Comparison of ENCODE assay signal across 8 cellular contexts in the genomic region with DNA sequence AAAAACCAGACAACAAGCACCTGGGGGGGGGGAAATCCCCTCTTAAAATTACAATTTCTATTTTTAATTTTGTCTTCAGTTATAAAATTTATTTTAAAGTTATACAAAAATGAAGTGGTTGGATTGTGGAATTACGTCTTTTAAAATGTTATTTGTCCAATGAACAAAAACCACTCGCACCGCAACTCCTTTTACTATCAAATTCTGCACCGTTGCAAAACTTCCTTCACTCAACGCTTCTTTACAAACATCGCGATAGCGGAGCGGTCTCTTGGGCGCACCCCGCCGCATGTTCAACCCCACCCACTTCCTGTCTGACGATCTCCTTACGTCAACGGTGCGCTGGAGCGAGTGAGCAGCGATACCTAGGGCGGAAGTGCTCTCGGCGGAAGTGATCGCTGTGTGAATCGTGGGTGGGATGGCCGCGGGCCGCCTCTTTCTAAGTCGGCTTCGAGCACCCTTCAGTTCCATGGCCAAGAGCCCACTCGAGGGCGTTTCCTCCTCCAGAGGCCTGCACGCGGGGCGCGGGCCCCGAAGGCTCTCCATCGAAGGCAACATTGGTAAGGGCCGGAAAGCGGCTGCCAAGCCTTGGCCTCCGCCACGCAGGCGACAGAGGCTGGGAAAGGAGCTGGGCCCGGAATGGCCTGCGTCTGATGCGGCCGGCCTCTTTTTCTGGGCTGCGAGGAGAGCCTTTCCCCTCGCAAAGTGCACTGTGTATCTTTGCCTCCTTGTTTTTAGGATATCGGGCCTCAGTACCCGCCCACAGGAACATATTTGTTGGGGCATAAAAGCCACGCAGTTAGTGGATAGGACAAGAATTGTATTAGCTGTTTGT. TPM values are rescaled to one million over a fixed set of nuclear protein-coding genes. Genes with fewer than 3 reads are reported as not detected.
DNase-seq lines count a peak whose midpoint lies in the region; ATAC-seq and TF ChIP-seq lines count a peak whose summit lies in the region.

A gene (plus strand): TSS at position 388 of the 835 bp plus-strand sequence. CDS start 31 bp downstream, at position 419.

- peaks cover 58% of the 10 kb centered on the region for H3K4me1 Mint-ChIP-seq in activated naive CD8-positive, alpha-beta T cell (ENCODE audit: low read depth)

- POLR2A ChIA-PET in GM10248 (lab: Yijun Ruan, JAX), result no interaction called here

- peak within 1 kb of the TSS; percentile 93 for H3K27ac Mint-ChIP-seq in activated naive CD8-positive, alpha-beta T cell

- CTCF ChIA-PET in GM10248 (lab: Yijun Ruan, JAX), result interaction anchor here (0.9 to 1.0 kb wide), 3 partner anchors 8 to 220 kb away, joined by 3 read pairs; a partner anchor contains a TSS

- H3K27me3 Mint-ChIP-seq in activated naive CD8-positive, alpha-beta T cell, result no peaks in the 10 kb centered on the region

- H3K9me3 Mint-ChIP-seq in activated naive CD8-positive, alpha-beta T cell (ENCODE audit: low read depth), result no peaks in the 10 kb centered on the region

- DNase-seq in GM10248 (ENCODE audit: extremely low spot score) (peak; percentile 96), NCI-H1105 (lab: John Stamatoyannopoulos, UW) (peak; percentile 98), SKM-1 treated with dmso at 0.1 percent for 144 hours (lab: John Stamatoyannopoulos, UW; ENCODE audit: unreplicated experiment) (peak; percentile 99), glomerular endothelial cell (ENCODE audit: extremely low read depth, low read depth, low spot score) (peak; percentile 90), occipital lobe (lab: John Stamatoyannopoulos, UW) (peak; percentile 93)

- H3K36me3 Mint-ChIP-seq in activated naive CD8-positive, alpha-beta T cell, result peaks cover 13% of the 10 kb centered on the region

- peak; percentile 99 for ATAC-seq in HG02623 (IDR thresholded peaks at IDR 0.05; ENCODE audit: unreplicated experiment)

- peak within 1 kb of the TSS; percentile 95 for H3K4me3 Mint-ChIP-seq in activated naive CD8-positive, alpha-beta T cell

- TF ChIP-seq CTCF in GM10248 (IDR thresholded peaks at IDR 0.05; ENCODE audit: control extremely low read depth, extremely low read depth, low read depth, missing control alignments), result no peak

- peak within 1 kb of the TSS; percentile 82 for H3K27ac ChIP-seq in temporal lobe (ENCODE audit: low read depth, low read length)

RNA-seq across cellular contexts. Expression of the gene that starts here (rescaled TPM):
- 54.9 and 63.0 TPM in 2 replicates for total RNA-seq in glomerular endothelial cell
- 45.7 TPM for total RNA-seq in occipital lobe
- 35.4 TPM for total RNA-seq in temporal lobe

Comparison
In these comparisons a context has a peak if more than half of its experiments do, and no peak if none do; other contexts are left out.
1. Peak in every context shown above with its lines: DNase-seq, ATAC-seq and H3K27ac ChIP-seq.